24 cellular contexts compared by ENCODE assay signal in genomic region chr1:105005594-105006195, GRCh38.
"Had no signal": no experiment of that assay in that cellular context is flagged by ENCODE, and none has a peak within 500 bp of the region (broad histone marks: within the 10 kb centered on the region; RNA-seq: fewer than 3 reads in every experiment).

No MANE protein-coding gene starts in this region.

- H3K4me3 ChIP-seq: left ventricle myocardium inferior, lung, mucosa of descending colon, right atrium auricular region, right lobe of liver, skin epidermis, suprapubic skin, thoracic aorta, tibial artery, uterus had no signal

- H3K4me1 ChIP-seq: left ventricle myocardium inferior, parathyroid adenoma, right atrium auricular region, right lobe of liver, suprapubic skin, tibial artery, uterus had no signal

- H3K36me3 ChIP-seq: left ventricle myocardium inferior, right atrium auricular region, right lobe of liver, suprapubic skin, thoracic aorta, tibial artery, uterus had no signal

- H3K27me3 ChIP-seq: right atrium auricular region, right lobe of liver, suprapubic skin, tibial artery, uterus had no signal

- FAIRE-seq: islet of Langerhans had no signal

- DNase-seq: hypothalamus; immature natural killer cell; left ventricle myocardium inferior; midbrain; mucosa of descending colon; naive thymus-derived CD4-positive, alpha-beta T cell; nucleus accumbens; right lobe of liver; stimulated activated CD4-positive, alpha-beta T cell treated with anti-CD3 and anti-CD28 coated beads, Interleukin-12 subunit alpha, Interleukin-12 subunit beta, amount 100 ng/mL, for 4 hours; stimulated activated CD4-positive, alpha-beta T cell treated with anti-CD3 and anti-CD28 coated beads, Interleukin-15, amount 100 ng/mL, for 24 hours; stimulated activated CD4-positive, alpha-beta T cell treated with anti-CD3 and anti-CD28 coated beads, Interleukin-2, amount 100 ng/mL, for 24 hours; stimulated activated CD4-positive, alpha-beta T cell treated with anti-CD3 and anti-CD28 coated beads, Interleukin-4, amount 100 ng/mL, for 1 hour; stimulated activated naive CD4-positive, alpha-beta T cell; trophoblast cell; uterus had no signal

- ATAC-seq: mucosa of descending colon; naive thymus-derived CD4-positive, alpha-beta T cell; natural killer cell treated with Interleukin-12 subunit alpha and Interleukin-12 subunit beta and Interleukin-15 and Interleukin-18, amount 100 ng/mL, for 72 hours; right lobe of liver had no signal

- H2AFZ ChIP-seq: parathyroid adenoma had no signal

- H3K9ac ChIP-seq: parathyroid adenoma had no signal

- H3K9me3 ChIP-seq: right lobe of liver, suprapubic skin, thoracic aorta, tibial artery, uterus had no signal

- H3K27ac ChIP-seq: left ventricle myocardium inferior, parathyroid adenoma, right atrium auricular region, right lobe of liver, skin epidermis, suprapubic skin, thoracic aorta, tibial artery, uterus had no signal
